13 cellular contexts compared by ENCODE assay signal in genomic region chr11:12161137-12161536, GRCh38. TPM values are rescaled to one million over a fixed set of nuclear protein-coding genes. Genes with fewer than 3 reads are reported as not detected.
DNase-seq lines count a peak whose midpoint lies in the region; ATAC-seq and TF ChIP-seq lines count a peak whose summit lies in the region.
"Had no signal": no experiment of that assay in that cellular context is flagged by ENCODE, and none has a peak within 500 bp of the region (broad histone marks: within the 10 kb centered on the region; RNA-seq: fewer than 3 reads in every experiment).

No MANE protein-coding gene starts in this region.

- H3K27ac ChIP-seq in gastroesophageal sphincter (peak overlapping the region; percentile 84 to 93 (median 90)), osteoblast (ENCODE audit: low read depth, low read length) (peak overlapping the region; percentile 97), urinary bladder (ENCODE audit: low read depth) (peak overlapping the region; percentile 24)

- TF ChIP-seq CTCF in gastroesophageal sphincter (IDR thresholded peaks at IDR 0.05) (no peak), osteoblast (IDR thresholded peaks at IDR 0.05; ENCODE audit: extremely low read depth, low read depth, low read length) (no peak)

- H3K4me1 ChIP-seq in gastroesophageal sphincter (peaks cover 33 to 98% (median 51%) of the 10 kb centered on the region in 3 donors), osteoblast (ENCODE audit: insufficient read depth, low read length) (peaks cover 97% of the 10 kb centered on the region), urinary bladder (ENCODE audit: insufficient read depth) (no peaks in the 10 kb centered on the region)

- peaks cover 71% of the 10 kb centered on the region for H3K79me2 ChIP-seq in osteoblast (ENCODE audit: insufficient read depth, low read length)

- H3K27me3 ChIP-seq in gastroesophageal sphincter (no peaks in the 10 kb centered on the region), osteoblast (ENCODE audit: insufficient read depth, low read length) (no peaks in the 10 kb centered on the region)

- no peak overlapping the region for H2AFZ ChIP-seq in osteoblast (ENCODE audit: low read length)

- no peaks in the 10 kb centered on the region for H3K27me3 Mint-ChIP-seq in T-helper 2 cell treated with Interferon-gamma antibody and Interleukin-4, amounts not matched to agents 5 μg/mL and 100 μg/mL, for 36 hours (ENCODE audit: low read depth)
- H3K27me3 Mint-ChIP-seq: activated CD4-positive, alpha-beta T cell treated with anti-CD3 and anti-CD28 coated beads, Interleukin-2, amount 10 ng/mL, durations not matched to agents 7 days and 5 days; stimulated activated naive CD8-positive, alpha-beta T cell treated with anti-CD3 and anti-CD28 coated beads, Interleukin-15, amount 100 ng/mL, for 72 hours had no signal

- DNase-seq in T-helper 2 cell treated with Interferon-gamma antibody and Interleukin-4, amounts not matched to agents 5 μg/mL and 100 μg/mL, for 36 hours (ENCODE audit: low spot score) = no peak
- DNase-seq in T-helper 2 cell (no peak), osteoblast (ENCODE audit: insufficient read length, low spot score, missing footprints) (no peak), GM19240 (ENCODE audit: insufficient read length, low spot score) (no peak), dermis blood vessel endothelial cell (no peak), NCI-H2081 treated with DMSO at 0.1 percent for 48 hours (lab: John Stamatoyannopoulos, UW) (no peak)
- DNase-seq: 8988T; activated CD4-positive, alpha-beta T cell treated with anti-CD3 and anti-CD28 coated beads, Interleukin-2, amount 10 ng/mL, durations not matched to agents 7 days and 5 days; midbrain; MM.1S; stimulated activated naive CD8-positive, alpha-beta T cell treated with anti-CD3 and anti-CD28 coated beads, Interleukin-15, amount 100 ng/mL, for 72 hours had no signal

- peak; percentile 13 for ATAC-seq in gastroesophageal sphincter
- ATAC-seq: stimulated activated naive CD8-positive, alpha-beta T cell treated with anti-CD3 and anti-CD28 coated beads, Interleukin-15, amount 100 ng/mL, for 72 hours had no signal

- H3K4me3 ChIP-seq in gastroesophageal sphincter = no peak overlapping the region
- H3K4me3 ChIP-seq in osteoblast (ENCODE audit: insufficient read depth, low read length) = no peak overlapping the region
- no peak overlapping the region for H3K4me3 ChIP-seq in urinary bladder (ENCODE audit: low read depth, low read length)

- H3K4me2 ChIP-seq in osteoblast (ENCODE audit: insufficient read depth, low read length) = peak overlapping the region; percentile 12

- H3K4me3 Mint-ChIP-seq in T-helper 2 cell treated with Interferon-gamma antibody and Interleukin-4, amounts not matched to agents 5 μg/mL and 100 μg/mL, for 36 hours = no peak overlapping the region
- H3K4me3 Mint-ChIP-seq: activated CD4-positive, alpha-beta T cell treated with anti-CD3 and anti-CD28 coated beads, Interleukin-2, amount 10 ng/mL, durations not matched to agents 7 days and 5 days; stimulated activated naive CD8-positive, alpha-beta T cell treated with anti-CD3 and anti-CD28 coated beads, Interleukin-15, amount 100 ng/mL, for 72 hours had no signal

- peak overlapping the region; percentile 43 for H3K27ac Mint-ChIP-seq in T-helper 2 cell treated with Interferon-gamma antibody and Interleukin-4, amounts not matched to agents 5 μg/mL and 100 μg/mL, for 36 hours

- no peaks in the 10 kb centered on the region for H3K9me3 Mint-ChIP-seq in T-helper 2 cell treated with Interferon-gamma antibody and Interleukin-4, amounts not matched to agents 5 μg/mL and 100 μg/mL, for 36 hours
- H3K9me3 Mint-ChIP-seq: activated CD4-positive, alpha-beta T cell treated with anti-CD3 and anti-CD28 coated beads, Interleukin-2, amount 10 ng/mL, durations not matched to agents 7 days and 5 days; stimulated activated naive CD8-positive, alpha-beta T cell treated with anti-CD3 and anti-CD28 coated beads, Interleukin-15, amount 100 ng/mL, for 72 hours had no signal

- no peaks in the 10 kb centered on the region for H3K9me3 ChIP-seq in gastroesophageal sphincter
- no peaks in the 10 kb centered on the region for H3K9me3 ChIP-seq in osteoblast (ENCODE audit: low read depth, low read length)

- peaks cover 21% of the 10 kb centered on the region for H3K36me3 Mint-ChIP-seq in T-helper 2 cell treated with Interferon-gamma antibody and Interleukin-4, amounts not matched to agents 5 μg/mL and 100 μg/mL, for 36 hours (ENCODE audit: low read depth)

- 8 to 14% methylated on average over 2 to 4 of the region's 4 CpGs for WGBS in gastroesophageal sphincter (ENCODE audit: low coverage in 1 of 2), 2 donors
- 53% methylated on average over 4 of the region's 4 CpGs for WGBS in urinary bladder

- no peak for TF ChIP-seq POLR2A in gastroesophageal sphincter (IDR thresholded peaks at IDR 0.05)

- H3K4me1 Mint-ChIP-seq in T-helper 2 cell treated with Interferon-gamma antibody and Interleukin-4, amounts not matched to agents 5 μg/mL and 100 μg/mL, for 36 hours (ENCODE audit: low read depth) = peaks cover 63% of the 10 kb centered on the region

- no peaks in the 10 kb centered on the region for H4K20me1 ChIP-seq in osteoblast (ENCODE audit: insufficient read depth, low read length)

- H3K36me3 ChIP-seq in gastroesophageal sphincter (peaks cover 0 to 13% of the 10 kb centered on the region in 2 donors), osteoblast (ENCODE audit: insufficient read depth, low read length) (peaks cover 64% of the 10 kb centered on the region), urinary bladder (ENCODE audit: insufficient read depth) (no peaks in the 10 kb centered on the region)

- no peak for TF ChIP-seq EP300 in gastroesophageal sphincter (IDR thresholded peaks at IDR 0.05)

RNA-seq across cellular contexts. Expression of gene MICAL2, which starts 50.7 kb away (rescaled TPM):
- total RNA-seq in gastroesophageal sphincter (100 to 1,000 TPM; 196 to 550 (median 237) TPM), osteoblast (109 and 156 TPM in 2 replicates), urinary bladder (42.5 TPM), dermis blood vessel endothelial cell (110 and 124 TPM in 2 replicates)
- 44.1 TPM for polyA plus RNA-seq in urinary bladder

Comparison
In these comparisons a context has a peak if more than half of its experiments do, and no peak if none do; other contexts are left out.
1. H3K27ac ChIP-seq: peak in every context shown above with its lines; median percentile 97 in osteoblast; 90 in gastroesophageal sphincter; 24 in urinary bladder.